8 cellular contexts compared by ENCODE assay signal in the genomic region with DNA sequence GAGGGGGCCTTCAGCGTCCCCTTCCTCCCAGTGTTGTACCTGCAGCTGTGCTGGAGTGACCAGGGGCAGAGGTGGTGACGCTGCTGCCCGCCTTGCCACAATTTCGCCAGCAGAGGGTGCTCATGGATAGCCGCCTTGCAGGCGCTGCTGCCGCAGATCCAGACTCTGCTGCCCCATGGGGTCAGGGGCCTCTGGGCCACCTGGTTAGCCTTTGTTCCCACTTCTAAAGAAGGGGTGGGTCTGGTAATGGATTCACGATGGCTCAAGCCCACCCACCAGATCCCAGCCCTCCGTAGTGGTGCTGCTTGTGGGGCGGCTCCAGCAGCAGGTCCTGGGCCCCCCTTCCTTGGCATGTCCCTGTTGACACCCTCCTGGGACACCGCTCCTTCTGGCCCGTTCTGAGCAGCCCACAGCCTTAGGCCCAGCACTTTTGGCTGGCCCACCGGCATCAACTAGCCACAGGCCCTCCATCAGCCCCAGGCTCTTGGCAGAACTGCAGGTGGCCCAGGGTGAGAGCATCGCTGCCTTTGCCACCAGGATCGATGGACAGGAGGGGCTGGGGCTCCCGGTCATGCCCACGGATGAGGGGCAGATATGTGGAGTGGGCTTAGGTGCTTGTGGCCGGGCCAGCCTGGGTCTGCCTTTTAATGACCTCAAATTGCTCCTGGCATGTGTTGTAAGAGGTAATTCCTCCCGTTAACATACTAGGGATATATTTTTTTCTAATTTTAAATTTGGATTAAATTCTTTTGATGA. TPM values are rescaled to one million over a fixed set of nuclear protein-coding genes. Genes with fewer than 3 reads are reported as not detected.
DNase-seq lines count a peak whose midpoint lies in the region; ATAC-seq and TF ChIP-seq lines count a peak whose summit lies in the region.

No MANE protein-coding gene starts in this region.

- peak in 2 of 3 donors; percentile 10 to 40 for DNase-seq in CD4-positive, CD25-positive, alpha-beta regulatory T cell
- DNase-seq in HFF-Myc (ENCODE audit: extremely low read depth, low read depth) (no peak), Panc1 (ENCODE audit: low read depth, low spot score) (peak; percentile 28), adrenal gland (peak; percentile 39 to 78 (median 68)), right cardiac atrium (peak; percentile 72 to 88 (median 86)), sciatic nerve (ENCODE audit: low spot score) (peak; percentile 88), cerebellar nuclear complex (lab: John Stamatoyannopoulos, UW) (no peak)

- no peaks in the 10 kb centered on the region for H3K9me3 Mint-ChIP-seq in CD4-positive, CD25-positive, alpha-beta regulatory T cell

- H3K4me1 Mint-ChIP-seq in CD4-positive, CD25-positive, alpha-beta regulatory T cell, result no peaks in the 10 kb centered on the region

- WGBS in adrenal gland, 4 donors, result 38 to 60% (median 43%) methylated on average over 9 to 19 of the region's 19 CpGs
- WGBS in right cardiac atrium, result 34% methylated on average over 19 of the region's 19 CpGs

- no peak overlapping the region for H3K4me3 Mint-ChIP-seq in CD4-positive, CD25-positive, alpha-beta regulatory T cell

- peak in 1 of 2 donors; percentile 16 for ATAC-seq in CD4-positive, CD25-positive, alpha-beta regulatory T cell (ENCODE audit: low read depth in 2 of 2)
- peak; percentile 87 for ATAC-seq in Panc1
- ATAC-seq in right cardiac atrium, result peak; percentile 68 to 71
- peak; percentile 86 for ATAC-seq in sciatic nerve
- no peak for ATAC-seq in HG03342 (IDR thresholded peaks at IDR 0.05; ENCODE audit: unreplicated experiment)

- H3K27me3 ChIP-seq in CD4-positive, CD25-positive, alpha-beta regulatory T cell (ENCODE audit: control insufficient read depth, insufficient read depth, low read length), result no peaks in the 10 kb centered on the region
- H3K27me3 ChIP-seq in Panc1 (ENCODE audit: control insufficient read depth, insufficient read depth, low read length) (no peaks in the 10 kb centered on the region), adrenal gland (no peaks in the 10 kb centered on the region), right cardiac atrium (ENCODE audit: control insufficient read depth, insufficient read depth) (no peaks in the 10 kb centered on the region)

- intact Hi-C loops in Panc1 (cut with micrococcal nuclease; ENCODE audit: unreplicated experiment), result loop anchor here (2.0 kb wide), 1 partner anchor 40 kb away; no protein-coding TSS in a partner anchor
- intact Hi-C loops in adrenal gland (cut with DNase I), result loop anchor here (2.0 to 10.0 kb wide), 4 partner anchors 39 to 646 kb away; no protein-coding TSS in a partner anchor
- intact Hi-C loops in right cardiac atrium (cut with DNase I), result loop anchor here (2.0 to 10.0 kb wide), 6 partner anchors 38 to 716 kb away; no protein-coding TSS in a partner anchor
- intact Hi-C loops in sciatic nerve (cut with DNase I), result no loop called here

- H3K36me3 ChIP-seq in CD4-positive, CD25-positive, alpha-beta regulatory T cell (ENCODE audit: control insufficient read depth, insufficient read depth, low read length), result no peaks in the 10 kb centered on the region
- H3K36me3 ChIP-seq in Panc1 (ENCODE audit: control insufficient read depth, insufficient read depth, low read length) (no peaks in the 10 kb centered on the region), adrenal gland (replicated peaks in 1 of 2) (no peaks in the 10 kb centered on the region)

- no peak overlapping the region for H3K27ac Mint-ChIP-seq in CD4-positive, CD25-positive, alpha-beta regulatory T cell

- POLR2A ChIA-PET in Panc1 (lab: Charles Lee), result interaction anchor here (0.6 kb wide), 1 partner anchor 68 kb away, joined by 3 read pairs; no protein-coding TSS in a partner anchor

- no peak overlapping the region for H3K4me3 ChIP-seq in CD4-positive, CD25-positive, alpha-beta regulatory T cell (ENCODE audit: low read depth, low read length)
- H3K4me3 ChIP-seq in HFF-Myc (replicated peaks; ENCODE audit: low read depth, low read length) (no peak overlapping the region), Panc1 (ENCODE audit: low read depth in 2 of 2, low read length in 2 of 2) (no peak overlapping the region), adrenal gland (no peak overlapping the region), right cardiac atrium (ENCODE audit: low read length) (no peak overlapping the region)

- no peak for TF ChIP-seq POLR2A in adrenal gland (IDR thresholded peaks at IDR 0.05)

- no peaks in the 10 kb centered on the region for H3K4me1 ChIP-seq in CD4-positive, CD25-positive, alpha-beta regulatory T cell (ENCODE audit: control insufficient read depth, insufficient read depth, low read length, poor library complexity, severe bottlenecking)
- H3K4me1 ChIP-seq in Panc1 (ENCODE audit: control insufficient read depth, insufficient read depth, low read length) (no peaks in the 10 kb centered on the region), adrenal gland (replicated peaks in 1 of 2) (no peaks in the 10 kb centered on the region), right cardiac atrium (ENCODE audit: control insufficient read depth, insufficient read depth, low read length) (no peaks in the 10 kb centered on the region)

- no peaks in the 10 kb centered on the region for H3K36me3 Mint-ChIP-seq in CD4-positive, CD25-positive, alpha-beta regulatory T cell

- BruUV-seq in Panc1 (replicated peaks; lab: Mats Ljungman, UMichigan), result no TSS peak

- no peaks in the 10 kb centered on the region for H3K9me3 ChIP-seq in CD4-positive, CD25-positive, alpha-beta regulatory T cell (ENCODE audit: control insufficient read depth in 2 of 2, low read length in 2 of 2)
- no peaks in the 10 kb centered on the region for H3K9me3 ChIP-seq in Panc1 (ENCODE audit: control insufficient read depth, insufficient read depth, low read depth, low read length)
- no peaks in the 10 kb centered on the region for H3K9me3 ChIP-seq in adrenal gland (replicated peaks in 1 of 3)
- no peaks in the 10 kb centered on the region for H3K9me3 ChIP-seq in right cardiac atrium (ENCODE audit: control insufficient read depth, low read length)

- CTCF ChIA-PET in Panc1 (lab: Charles Lee), result interaction anchor here (0.7 kb wide), 1 partner anchor 249 kb away, joined by 3 read pairs; no protein-coding TSS in a partner anchor

- no peak overlapping the region for H3K27ac ChIP-seq in CD4-positive, CD25-positive, alpha-beta regulatory T cell (ENCODE audit: insufficient read depth, low read length, poor library complexity, severe bottlenecking)
- H3K27ac ChIP-seq in Panc1 (ENCODE audit: low read length) (no peak overlapping the region), adrenal gland (no peak overlapping the region), right cardiac atrium (ENCODE audit: low read length) (no peak overlapping the region)

- in situ Hi-C loops in Panc1 (cut with HindIII; ENCODE audit: low pct_unique_long_range_greater_than_20kb, low sequenced_read_pairs), result no loop called here

- TF ChIP-seq CTCF in HFF-Myc (IDR thresholded peaks at IDR 0.05; ENCODE audit: low read depth, low read length, missing control alignments) (peak; percentile 88), Panc1 (IDR thresholded peaks at IDR 0.05) (peak; percentile 92), adrenal gland (IDR thresholded peaks at IDR 0.05) (peak; percentile 84 to 90 (median 88))

- H3K27me3 Mint-ChIP-seq in CD4-positive, CD25-positive, alpha-beta regulatory T cell, result no peaks in the 10 kb centered on the region

RNA-seq across cellular contexts. Expression of a gene that starts 57.2 kb away (rescaled TPM):
- 1.7 TPM for total RNA-seq in CD4-positive, CD25-positive, alpha-beta regulatory T cell
- polyA plus RNA-seq in CD4-positive, CD25-positive, alpha-beta regulatory T cell, result under 1 TPM in 2 of 4 donors, not detected in 2; 0.02 to 0.10 TPM
- 5.7 TPM for total RNA-seq in Panc1 (2021; ENCODE audit: unreplicated experiment)
- polyA plus RNA-seq in Panc1 (2012; ENCODE audit: insufficient read length), result 4.6 TPM
- 10 to 100 TPM; 15.2 to 45.5 (median 32.5) TPM for total RNA-seq in adrenal gland
- 10 to 100 TPM in 2 of 3 donors, 1 to 10 TPM in 1; 3.5 to 44.3 (median 14.1) TPM for polyA plus RNA-seq in adrenal gland
- 10 to 100 TPM; 16.0 to 35.8 (median 26.1) TPM for total RNA-seq in right cardiac atrium
- 15.4 TPM for polyA plus RNA-seq in right cardiac atrium
- total RNA-seq in sciatic nerve, result 79.4 TPM

Comparison
In these comparisons a context has a peak if more than half of its experiments do, and no peak if none do; other contexts are left out.
1. DNase-seq: peak in CD4-positive, CD25-positive, alpha-beta regulatory T cell (2 of 3), Panc1 (single experiment), adrenal gland (7 of 7), right cardiac atrium (3 of 3) and sciatic nerve (single experiment); none in HFF-Myc (single experiment) and cerebellar nuclear complex (0 of 2).
2. Peak in every context shown above with its lines, with median percentiles within 50 percentile points of each other: CTCF ChIP-seq.